Comparison of ENCODE assay signal across 37 cellular contexts in the genomic region with DNA sequence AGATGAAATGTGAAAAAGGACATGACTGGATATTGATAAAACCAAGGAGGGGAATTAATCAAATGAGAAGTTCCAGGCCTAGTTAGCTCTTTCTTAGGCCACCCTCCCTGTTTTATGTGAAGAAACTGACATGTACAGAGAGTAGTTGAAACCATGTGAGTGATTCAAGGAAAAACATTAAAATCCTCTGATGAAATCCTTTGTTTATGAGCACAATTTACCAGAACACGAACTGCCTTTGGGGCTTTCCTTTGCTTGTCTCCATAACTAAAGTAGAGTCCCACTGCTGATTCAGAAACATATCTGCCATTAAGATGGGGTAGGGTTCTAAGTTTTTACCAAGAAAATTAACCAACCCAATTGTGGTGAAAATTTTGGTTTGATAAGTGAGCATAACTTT.
DNase-seq lines count a peak whose midpoint lies in the region; ATAC-seq, FAIRE-seq and TF ChIP-seq lines count a peak whose summit lies in the region.
"Had no signal": no experiment of that assay in that cellular context is flagged by ENCODE, and none has a peak within 500 bp of the region (broad histone marks: within the 10 kb centered on the region; RNA-seq: fewer than 3 reads in every experiment).

No MANE protein-coding gene starts in this region.

- H3K36me3 Mint-ChIP-seq in MCF 10A (ENCODE audit: insufficient read depth, unreplicated experiment) (no peaks in the 10 kb centered on the region), neural crest cell (ENCODE audit: low read depth) (peaks cover 7% of the 10 kb centered on the region)
- no peaks in the 10 kb centered on the region for H3K36me3 Mint-ChIP-seq in stimulated activated memory B cell treated with anti-CD40 and anti-IgM and Interleukin-4, amounts not matched to agents 10 μg/mL and 1 μg/mL and 100 μg/mL, for 72 hours
- H3K36me3 Mint-ChIP-seq: activated naive CD4-positive, alpha-beta T cell treated with anti-CD3 and anti-CD28 coated beads, Interleukin-2, amount 50 U/mL, for 24 hours; brain; stimulated activated effector memory CD8-positive, alpha-beta T cell treated with anti-CD3 and anti-CD28 coated beads, Interleukin-12 subunit alpha, Interleukin-12 subunit beta, amount 100 ng/mL, for 72 hours had no signal

- H3K9ac ChIP-seq in mammary epithelial cell (ENCODE audit: insufficient read depth, low read length) (no peak overlapping the region), H1 (replicated peaks in 1 of 4; ENCODE audit: extremely low read depth in 1 of 4, low read depth in 3 of 4, low read length in 3 of 4) (no peak overlapping the region), kidney (ENCODE audit: low read length in 2 of 2) (no peak overlapping the region)
- H3K9ac ChIP-seq: SK-N-SH had no signal

- H2BK12ac ChIP-seq in H1 (ENCODE audit: low read depth, low read length): no peak overlapping the region

- H3K4me3 Mint-ChIP-seq in MCF 10A (ENCODE audit: unreplicated experiment): no peak overlapping the region
- H3K4me3 Mint-ChIP-seq in neural crest cell: peak overlapping the region; percentile 42
- H3K4me3 Mint-ChIP-seq in stimulated activated memory B cell treated with anti-CD40 and anti-IgM and Interleukin-4, amounts not matched to agents 10 μg/mL and 1 μg/mL and 100 μg/mL, for 72 hours: no peak overlapping the region
- H3K4me3 Mint-ChIP-seq: activated CD8-positive, alpha-beta T cell treated with anti-CD3 and anti-CD28 coated beads for 36 hours; activated naive CD4-positive, alpha-beta T cell treated with anti-CD3 and anti-CD28 coated beads, Interleukin-2, amount 50 U/mL, for 24 hours; CD4-positive, alpha-beta T cell; endodermal cell; nephron; stimulated activated effector memory CD8-positive, alpha-beta T cell treated with anti-CD3 and anti-CD28 coated beads, Interleukin-12 subunit alpha, Interleukin-12 subunit beta, amount 100 ng/mL, for 72 hours had no signal

- H3K36me3 ChIP-seq in mammary epithelial cell (ENCODE audit: insufficient read depth, low read length) (no peaks in the 10 kb centered on the region), H1 (ENCODE audit: control insufficient read depth in 2 of 4, insufficient read depth in 4 of 4, low read length in 3 of 4) (no peaks in the 10 kb centered on the region), Peyer's patch (no peaks in the 10 kb centered on the region), kidney (ENCODE audit: control insufficient read depth in 1 of 2, insufficient read depth in 2 of 2, low read length in 2 of 2) (no peaks in the 10 kb centered on the region)
- H3K36me3 ChIP-seq: esophagus squamous epithelium, upper lobe of right lung had no signal

- H3K18ac ChIP-seq in H1 (ENCODE audit: extremely low read depth, low read length): no peak overlapping the region

- no peak overlapping the region for H2BK15ac ChIP-seq in H1 (ENCODE audit: low read length)

- H2BK20ac ChIP-seq in H1 (ENCODE audit: low read length): no peak overlapping the region

- intact Hi-C loops in MCF 10A (cut with micrococcal nuclease) (loop anchor here (5.0 kb wide), 1 partner anchor 1861 kb away; no protein-coding TSS in a partner anchor), mammary epithelial cell (cut with micrococcal nuclease) (no loop called here), kidney (cut with DNase I) (no loop called here)

- CTCF ChIA-PET in MCF 10A (lab: Yijun Ruan, JAX) (interaction anchor here (0.5 to 0.6 kb wide), 2 partner anchors 417 to 1795 kb away, joined by 3 to 4 read pairs; no protein-coding TSS in a partner anchor), mammary epithelial cell (lab: Charles Lee; ENCODE audit: low non-redundant PET) (no interaction called here), H1 (lab: Charles Lee; ENCODE audit: partially characterized antibody) (interaction anchor here (0.6 kb wide), 1 partner anchor 287 kb away, joined by 4 read pairs; no protein-coding TSS in a partner anchor)

- FAIRE-seq in H1 (lab: Jason Lieb, UNC): no peak
- no peak for FAIRE-seq in kidney (lab: Jason Lieb, UNC)
- FAIRE-seq: A549, GM18507, GM19239, H54 had no signal

- no peak overlapping the region for H2AK5ac ChIP-seq in H1 (ENCODE audit: low read depth, low read length)

- H3K4me3 ChIP-seq in mammary epithelial cell (replicated peaks in 1 of 3; ENCODE audit: insufficient read depth in 1 of 3, low read depth in 2 of 3, low read length in 3 of 3): no peak overlapping the region
- H3K4me3 ChIP-seq in H1 (ENCODE audit: extremely low read depth in 1 of 4, insufficient read depth in 2 of 4, low read depth in 3 of 4, low read length in 4 of 4): no peak overlapping the region
- no peak overlapping the region for H3K4me3 ChIP-seq in Peyer's patch
- H3K4me3 ChIP-seq in kidney (ENCODE audit: low read length in 2 of 2): no peak overlapping the region
- H3K4me3 ChIP-seq: A549, upper lobe of right lung had no signal

- peaks cover 16% of the 10 kb centered on the region for H3K4me1 Mint-ChIP-seq in MCF 10A (ENCODE audit: insufficient read depth, unreplicated experiment)
- peaks cover 55% of the 10 kb centered on the region for H3K4me1 Mint-ChIP-seq in neural crest cell
- H3K4me1 Mint-ChIP-seq in stimulated activated memory B cell treated with anti-CD40 and anti-IgM and Interleukin-4, amounts not matched to agents 10 μg/mL and 1 μg/mL and 100 μg/mL, for 72 hours: no peaks in the 10 kb centered on the region
- H3K4me1 Mint-ChIP-seq: stimulated activated effector memory CD8-positive, alpha-beta T cell treated with anti-CD3 and anti-CD28 coated beads, Interleukin-12 subunit alpha, Interleukin-12 subunit beta, amount 100 ng/mL, for 72 hours had no signal

- dilution Hi-C loops in mammary epithelial cell (cut with HindIII; ENCODE audit: low sequenced_read_pairs): no loop called here

- H2AFZ ChIP-seq in mammary epithelial cell (ENCODE audit: low read depth, low read length) (no peak overlapping the region), H1 (ENCODE audit: low read length) (no peak overlapping the region; the same call in 1 of the 2 replicates)

- H3K4me2 ChIP-seq in mammary epithelial cell (ENCODE audit: insufficient read depth, low read depth, low read length) (no peak overlapping the region), H1 (ENCODE audit: insufficient read depth in 1 of 2, low read depth in 2 of 2, low read length in 2 of 2) (no peak overlapping the region)
- H3K4me2 ChIP-seq: A549, SK-N-SH had no signal

- H3K4me1 ChIP-seq in mammary epithelial cell (ENCODE audit: insufficient read depth, low read length) (no peaks in the 10 kb centered on the region), H1 (replicated peaks in 1 of 4; ENCODE audit: control insufficient read depth in 3 of 4, insufficient read depth in 4 of 4, low read length in 3 of 4) (peaks cover 0 to 16% (median 0%) of the 10 kb centered on the region in 4 experiments; a peak in 2 of 7 replicates), Peyer's patch (no peaks in the 10 kb centered on the region), kidney (ENCODE audit: control insufficient read depth in 1 of 2, insufficient read depth in 1 of 2, low read depth in 1 of 2, low read length in 2 of 2) (no peaks in the 10 kb centered on the region)
- H3K4me1 ChIP-seq: A549, upper lobe of right lung had no signal

- H3K9me3 ChIP-seq in mammary epithelial cell (replicated peaks; ENCODE audit: insufficient read depth, low read length): no peaks in the 10 kb centered on the region
- H3K9me3 ChIP-seq in H1 (ENCODE audit: insufficient read depth in 2 of 2, low read depth in 1 of 2, low read length in 1 of 2): no peaks in the 10 kb centered on the region
- H3K9me3 ChIP-seq in Peyer's patch: no peaks in the 10 kb centered on the region
- no peaks in the 10 kb centered on the region for H3K9me3 ChIP-seq in kidney (ENCODE audit: control insufficient read depth in 1 of 2, low read length in 2 of 2)
- H3K9me3 ChIP-seq: A549, esophagus squamous epithelium, SK-N-SH, upper lobe of right lung had no signal

- no peak overlapping the region for H2BK120ac ChIP-seq in H1 (replicated peaks; ENCODE audit: low read depth, low read length)

- H4K5ac ChIP-seq in H1 (ENCODE audit: insufficient read length, low read depth, low read length): no peak overlapping the region

- TF ChIP-seq POLR2A in H1 (IDR thresholded peaks at IDR 0.05; ENCODE audit: control extremely low read depth in 1 of 2, low read depth in 2 of 2, low read length in 2 of 2) (no peak), Peyer's patch (IDR thresholded peaks at IDR 0.05) (no peak)

- peak overlapping the region; percentile 32 for H4K91ac ChIP-seq in H1 (replicated peaks; ENCODE audit: insufficient read length, low read length)

- no peak overlapping the region for H3K14ac ChIP-seq in H1 (ENCODE audit: insufficient read length)

- no peak overlapping the region for H3K23ac ChIP-seq in H1 (ENCODE audit: insufficient read length)

- H3K27me3 Mint-ChIP-seq in MCF 10A (ENCODE audit: insufficient read depth, unreplicated experiment) (no peaks in the 10 kb centered on the region), neural crest cell (ENCODE audit: low read depth) (peaks cover 6% of the 10 kb centered on the region)
- no peaks in the 10 kb centered on the region for H3K27me3 Mint-ChIP-seq in stimulated activated memory B cell treated with anti-CD40 and anti-IgM and Interleukin-4, amounts not matched to agents 10 μg/mL and 1 μg/mL and 100 μg/mL, for 72 hours
- H3K27me3 Mint-ChIP-seq: CD4-positive, alpha-beta T cell had no signal

- POLR2A ChIA-PET in MCF 10A (lab: Yijun Ruan, JAX): no interaction called here
- POLR2A ChIA-PET in H1 (lab: Charles Lee; ENCODE audit: partially characterized antibody): no interaction called here

- WGBS in mammary epithelial cell (ENCODE audit: low coverage, missing lambda C conversion rate): 50% methylated on average over 1 of the region's 1 CpG
- 76% methylated on average over 1 of the region's 1 CpG; no CpG with 5 or more reads in 1 of the 2 experiments for whole genome bisulfite sequencing in H1 (ENCODE audit: extremely low coverage in 1 of 2, insufficient coverage in 1 of 2, insufficient read length in 1 of 2, insufficient replicate concordance in 2 of 2, low coverage in 1 of 2, low lambda C conversion rate in 2 of 2, missing lambda C conversion rate in 1 of 2), 2 experiments

- no peak for TF ChIP-seq CTCF in MCF 10A (IDR thresholded peaks at IDR 0.05; ENCODE audit: unreplicated experiment)
- TF ChIP-seq CTCF in mammary epithelial cell (conservative IDR thresholded peaks at IDR 0.05 in 1 of 2, IDR thresholded peaks at IDR 0.05 in 1 of 2; ENCODE audit: extremely low read depth in 1 of 2, insufficient read depth in 1 of 2, low read depth in 1 of 2, low read length in 2 of 2): no peak
- no peak for TF ChIP-seq CTCF in H1 (IDR thresholded peaks at IDR 0.05; ENCODE audit: control extremely low read depth in 1 of 3, insufficient read depth in 1 of 3, low read depth in 1 of 3, low read length in 3 of 3)
- TF ChIP-seq CTCF in neural crest cell (conservative IDR thresholded peaks at IDR 0.05): no peak
- no peak for TF ChIP-seq CTCF in Peyer's patch (IDR thresholded peaks at IDR 0.05)
- TF ChIP-seq CTCF in kidney (IDR thresholded peaks at IDR 0.05; ENCODE audit: borderline replicate concordance, extremely low read depth, insufficient read depth): no peak

- no peaks in the 10 kb centered on the region for H3K79me1 ChIP-seq in H1 (ENCODE audit: low read depth, low read length)

- H4K20me1 ChIP-seq in mammary epithelial cell (ENCODE audit: insufficient read depth, low read length) (no peaks in the 10 kb centered on the region), H1 (replicated peaks in 1 of 2; ENCODE audit: control insufficient read depth in 1 of 2, insufficient read depth in 2 of 2, low read length in 2 of 2) (no peaks in the 10 kb centered on the region)

- TF ChIP-seq RAD21 in H1 (IDR thresholded peaks at IDR 0.05 in 1 of 2, conservative IDR thresholded peaks at IDR 0.05 in 1 of 2; ENCODE audit: low read depth in 2 of 2, low read length in 2 of 2): no peak

- H3K79me2 ChIP-seq in mammary epithelial cell (ENCODE audit: insufficient read depth, low read length) (no peaks in the 10 kb centered on the region), H1 (ENCODE audit: control insufficient read depth in 1 of 2, insufficient read depth in 2 of 2, low read length in 2 of 2) (no peaks in the 10 kb centered on the region)

- ATAC-seq in stimulated activated memory B cell treated with anti-CD40 and anti-IgM and Interleukin-4, amounts not matched to agents 10 μg/mL and 1 μg/mL and 100 μg/mL, for 72 hours: no peak
- ATAC-seq: A549; activated CD8-positive, alpha-beta T cell treated with anti-CD3 and anti-CD28 coated beads for 36 hours; left cardiac atrium; Right ventricle myocardium inferior; stimulated activated effector memory CD8-positive, alpha-beta T cell treated with anti-CD3 and anti-CD28 coated beads, Interleukin-12 subunit alpha, Interleukin-12 subunit beta, amount 100 ng/mL, for 72 hours; upper lobe of right lung had no signal

- peaks cover 2% of the 10 kb centered on the region; the same call in 1 of the 2 replicates for H3K23me2 ChIP-seq in H1 (ENCODE audit: low read depth, low read length)

- DNase-seq in MCF 10A (ENCODE audit: unreplicated experiment) (no peak), mammary epithelial cell (no peak), H1 (ENCODE audit: low read depth in 1 of 2, low spot score in 2 of 2) (no peak), neural crest cell (ENCODE audit: low read depth, low spot score) (no peak), Peyer's patch (no peak), kidney (no peak)
- DNase-seq in activated CD4-positive, CD25-positive, alpha-beta regulatory T cell treated with anti-CD3 and anti-CD28 coated beads, Interleukin-2, amount 50 U/mL, for 72 hours: no peak
- DNase-seq: activated CD4-positive, alpha-beta T cell treated with anti-CD3 and anti-CD28 coated beads for 1 hour; activated CD8-positive, alpha-beta memory T cell treated with anti-CD3 and anti-CD28 coated beads, Interleukin-2, amount 50 U/mL, for 48 hours; activated CD8-positive, alpha-beta T cell treated with anti-CD3 and anti-CD28 coated beads for 36 hours; amniotic stem cell; CD4-positive, alpha-beta T cell; cerebellar nuclear complex; dermis blood vessel endothelial cell; endodermal cell; esophagus squamous epithelium; hippocampal formation; left cardiac atrium; NCI-H1092; NCI-H1694; NCI-H446 treated with DMSO at 0.1 percent for 48 hours; NCI-H774; SK-N-SH; substantia nigra; T-helper 2 cell; upper lobe of right lung had no signal

- no TSS peak for BruUV-seq in MCF 10A (replicated peaks; lab: Mats Ljungman, UMichigan)
- BruUV-seq in mammary epithelial cell (replicated peaks; lab: Mats Ljungman, UMichigan): no TSS peak

- H3K27ac ChIP-seq in mammary epithelial cell (ENCODE audit: insufficient read depth, low read depth, low read length): no peak overlapping the region
- H3K27ac ChIP-seq in H1 (ENCODE audit: low read depth, low read length): no peak overlapping the region
- H3K27ac ChIP-seq in Peyer's patch: no peak overlapping the region
- no peak overlapping the region for H3K27ac ChIP-seq in kidney (ENCODE audit: low read depth in 2 of 2, low read length in 2 of 2)
- H3K27ac ChIP-seq: A549 had no signal

- H3K27ac Mint-ChIP-seq in MCF 10A (ENCODE audit: low read depth, unreplicated experiment): peak overlapping the region; percentile 52
- H3K27ac Mint-ChIP-seq in neural crest cell (ENCODE audit: unreplicated experiment): no peak overlapping the region
- H3K27ac Mint-ChIP-seq in stimulated activated memory B cell treated with anti-CD40 and anti-IgM and Interleukin-4, amounts not matched to agents 10 μg/mL and 1 μg/mL and 100 μg/mL, for 72 hours: no peak overlapping the region
- H3K27ac Mint-ChIP-seq: activated CD8-positive, alpha-beta T cell treated with anti-CD3 and anti-CD28 coated beads for 36 hours; activated naive CD4-positive, alpha-beta T cell treated with anti-CD3 and anti-CD28 coated beads, Interleukin-2, amount 50 U/mL, for 24 hours; activated T-helper 2 cell treated with anti-CD3 and anti-CD28 coated beads, Interferon-gamma antibody, Interleukin-2, Interleukin-4, amounts not matched to agents 10 μg/mL and 5 μg/mL and 100 μg/mL, durations not matched to agents 14 hours and 24 hours and 36 hours; CD4-positive, alpha-beta T cell; endodermal cell; nephron; stimulated activated effector memory CD8-positive, alpha-beta T cell treated with anti-CD3 and anti-CD28 coated beads, Interleukin-12 subunit alpha, Interleukin-12 subunit beta, amount 100 ng/mL, for 72 hours had no signal

- no peaks in the 10 kb centered on the region for H3K27me3 ChIP-seq in mammary epithelial cell (ENCODE audit: insufficient read depth, low read length)
- no peaks in the 10 kb centered on the region for H3K27me3 ChIP-seq in H1 (replicated peaks in 1 of 4; ENCODE audit: control insufficient read depth in 3 of 4, extremely low read depth in 1 of 4, insufficient read depth in 3 of 4, low read length in 3 of 4)
- H3K27me3 ChIP-seq in Peyer's patch: no peaks in the 10 kb centered on the region
- H3K27me3 ChIP-seq: esophagus squamous epithelium, upper lobe of right lung had no signal

- TF ChIP-seq EP300 in H1 (IDR thresholded peaks at IDR 0.05; ENCODE audit: borderline replicate concordance in 1 of 2, low read depth in 2 of 2, low read length in 2 of 2): no peak

- no peak overlapping the region for H2BK5ac ChIP-seq in H1 (ENCODE audit: low read depth, low read length)

- H3K9me3 Mint-ChIP-seq in MCF 10A (ENCODE audit: unreplicated experiment) (no peaks in the 10 kb centered on the region), neural crest cell (peaks cover 15% of the 10 kb centered on the region)
- H3K9me3 Mint-ChIP-seq in stimulated activated memory B cell treated with anti-CD40 and anti-IgM and Interleukin-4, amounts not matched to agents 10 μg/mL and 1 μg/mL and 100 μg/mL, for 72 hours: no peaks in the 10 kb centered on the region
- H3K9me3 Mint-ChIP-seq: activated naive CD4-positive, alpha-beta T cell treated with anti-CD3 and anti-CD28 coated beads, Interleukin-2, amount 50 U/mL, for 24 hours; endodermal cell had no signal

- H4K8ac ChIP-seq in H1 (ENCODE audit: extremely low read depth, insufficient read depth, low read length): no peak overlapping the region

- no peak overlapping the region for H3K4ac ChIP-seq in H1 (replicated peaks; ENCODE audit: insufficient read length, low read depth, low read length)

- in situ Hi-C loops in mammary epithelial cell (cut with MboI; ENCODE audit: low sequenced_read_pairs in 2 of 2): no loop called here

- H3K56ac ChIP-seq in H1 (replicated peaks; ENCODE audit: insufficient read length, low read depth, low read length): no peak overlapping the region
